In genomic region chr20:18005170-18005989, GRCh38 we compare ENCODE assay signal across 10 cellular contexts. TPM values are rescaled to one million over a fixed set of nuclear protein-coding genes. Genes with fewer than 3 reads are reported as not detected.
DNase-seq lines count a peak whose midpoint lies in the region; ATAC-seq and TF ChIP-seq lines count a peak whose summit lies in the region.
"Had no signal": no experiment of that assay in that cellular context is flagged by ENCODE, and none has a peak within 500 bp of the region (broad histone marks: within the 10 kb centered on the region; RNA-seq: fewer than 3 reads in every experiment).

No MANE protein-coding gene starts in this region.

- H4K5ac ChIP-seq in IMR-90 (ENCODE audit: low read depth, low read length): no peak overlapping the region

- H3K56ac ChIP-seq in IMR-90 (ENCODE audit: extremely low read depth, insufficient read depth, low read length): no peak overlapping the region

- H3K4me1 Mint-ChIP-seq in activated T-helper 17 cell treated with anti-CD3 and anti-CD28 coated beads, Interleukin-2, amount 50 U/mL, for 72 hours: no peaks in the 10 kb centered on the region

- H3K9me3 ChIP-seq in IMR-90 (ENCODE audit: control insufficient read depth, insufficient read depth, low read length) (no peaks in the 10 kb centered on the region), mucosa of descending colon (no peaks in the 10 kb centered on the region), left ventricle myocardium inferior (replicated peaks) (no peaks in the 10 kb centered on the region)

- no peak overlapping the region for H2BK5ac ChIP-seq in IMR-90 (ENCODE audit: low read depth, low read length, poor library complexity, severe bottlenecking)

- H3K27ac ChIP-seq in IMR-90 (ENCODE audit: insufficient read depth, low read length) (no peak overlapping the region), left ventricle myocardium inferior (replicated peaks) (no peak overlapping the region)

- in situ Hi-C loops in IMR-90 (cut with MboI; ENCODE audit: low sequenced_read_pairs): no loop called here

- 72% methylated on average over 11 of the region's 21 CpGs; no CpG with 5 or more reads in 1 of the 2 experiments for WGBS in IMR-90 (ENCODE audit: extremely low coverage in 2 of 2, insufficient read length in 1 of 2), 2 experiments

- H3K27me3 ChIP-seq in IMR-90 (ENCODE audit: control insufficient read depth, insufficient read depth, low read length): no peaks in the 10 kb centered on the region
- H3K27me3 ChIP-seq in left ventricle myocardium inferior (ENCODE audit: low read depth): no peaks in the 10 kb centered on the region

- no peaks in the 10 kb centered on the region for H4K20me1 ChIP-seq in IMR-90 (ENCODE audit: insufficient read depth, low read length)

- CTCF ChIA-PET in IMR-90 (lab: Yijun Ruan, JAX): no interaction called here

- no peaks in the 10 kb centered on the region for H3K36me3 Mint-ChIP-seq in activated T-helper 17 cell treated with anti-CD3 and anti-CD28 coated beads, Interleukin-2, amount 50 U/mL, for 72 hours (ENCODE audit: low read depth)
- H3K36me3 Mint-ChIP-seq: activated naive CD4-positive, alpha-beta T cell treated with anti-CD3 and anti-CD28 coated beads, Interleukin-2, amount 50 U/mL, for 72 hours had no signal

- no peak overlapping the region for H2BK15ac ChIP-seq in IMR-90 (ENCODE audit: low read depth, low read length)

- TF ChIP-seq RAD21 in IMR-90 (IDR thresholded peaks at IDR 0.05; ENCODE audit: low read length): no peak

- POLR2A ChIA-PET in IMR-90 (lab: Charles Lee; ENCODE audit: unreplicated experiment): no interaction called here

- peaks cover 15% of the 10 kb centered on the region; the same call in 1 of the 2 replicates for H3K4me1 ChIP-seq in IMR-90 (ENCODE audit: control insufficient read depth, insufficient read depth, low read length)
- H3K4me1 ChIP-seq in mucosa of descending colon (ENCODE audit: low read depth): no peaks in the 10 kb centered on the region
- peaks cover 6% of the 10 kb centered on the region for H3K4me1 ChIP-seq in left ventricle myocardium inferior

- no peak overlapping the region for H3K9ac ChIP-seq in IMR-90 (ENCODE audit: low read depth, low read length)

- no peak overlapping the region; the same call in 1 of the 2 replicates for H2BK20ac ChIP-seq in IMR-90 (ENCODE audit: low read depth, low read length)

- no peaks in the 10 kb centered on the region for H3K9me3 Mint-ChIP-seq in activated T-helper 17 cell treated with anti-CD3 and anti-CD28 coated beads, Interleukin-2, amount 50 U/mL, for 72 hours
- H3K9me3 Mint-ChIP-seq: activated naive CD4-positive, alpha-beta T cell treated with anti-CD3 and anti-CD28 coated beads, Interleukin-2, amount 50 U/mL, for 72 hours had no signal

- H3K4me3 ChIP-seq in IMR-90 (ENCODE audit: insufficient read depth, low read depth, low read length) (no peak overlapping the region), mucosa of descending colon (no peak overlapping the region), left ventricle myocardium inferior (no peak overlapping the region)

- no peaks in the 10 kb centered on the region for H3K36me3 ChIP-seq in IMR-90 (ENCODE audit: control insufficient read depth, insufficient read depth, low read length)
- H3K36me3 ChIP-seq in mucosa of descending colon (ENCODE audit: low read depth): no peaks in the 10 kb centered on the region
- no peaks in the 10 kb centered on the region for H3K36me3 ChIP-seq in left ventricle myocardium inferior

- H3K23ac ChIP-seq in IMR-90 (ENCODE audit: low read depth, low read length): no peak overlapping the region; the same call in 1 of the 2 replicates

- no peak overlapping the region for H3K14ac ChIP-seq in IMR-90 (replicated peaks; ENCODE audit: low read depth, low read length)

- DNase-seq in IMR-90 (no peak), mucosa of descending colon (no peak), left ventricle myocardium inferior (no peak)
- no peak for DNase-seq in stimulated activated CD8-positive, alpha-beta memory T cell treated with anti-CD3 and anti-CD28 coated beads, Interleukin-4, amount 100 ng/mL, for 48 hours
- DNase-seq in activated CD4-positive, alpha-beta T cell treated with anti-CD3 and anti-CD28 coated beads, Interleukin-2, amount 50 U/mL, for 48 hours: no peak
- DNase-seq: PC-3 had no signal

- no peak overlapping the region; the same call in 1 of the 2 replicates for H3K4me2 ChIP-seq in IMR-90 (ENCODE audit: low read depth, low read length)

- no peaks in the 10 kb centered on the region for H3K27me3 Mint-ChIP-seq in activated T-helper 17 cell treated with anti-CD3 and anti-CD28 coated beads, Interleukin-2, amount 50 U/mL, for 72 hours

- no peak overlapping the region for H3K4me3 Mint-ChIP-seq in activated T-helper 17 cell treated with anti-CD3 and anti-CD28 coated beads, Interleukin-2, amount 50 U/mL, for 72 hours

- intact Hi-C loops in IMR-90 (cut with micrococcal nuclease): loop anchor here (5.0 kb wide), 1 partner anchor 272 kb away; no protein-coding TSS in a partner anchor
- intact Hi-C loops in mucosa of descending colon (cut with DNase I, micrococcal nuclease): no loop called here
- intact Hi-C loops in left ventricle myocardium inferior (cut with micrococcal nuclease): no loop called here

- H3K4ac ChIP-seq in IMR-90 (ENCODE audit: low read depth, low read length): no peak overlapping the region

- H3K27ac Mint-ChIP-seq in activated T-helper 17 cell treated with anti-CD3 and anti-CD28 coated beads, Interleukin-2, amount 50 U/mL, for 72 hours: no peak overlapping the region
- H3K27ac Mint-ChIP-seq: activated naive CD4-positive, alpha-beta T cell treated with anti-CD3 and anti-CD28 coated beads, Interleukin-2, amount 50 U/mL, for 72 hours had no signal

- H2AK9ac ChIP-seq in IMR-90 (replicated peaks; ENCODE audit: low read depth, low read length, poor library complexity): no peak overlapping the region

- H2BK120ac ChIP-seq in IMR-90 (ENCODE audit: low read depth, low read length): no peak overlapping the region

- peak overlapping the region; percentile 23 for H2AFZ ChIP-seq in IMR-90 (replicated peaks; ENCODE audit: low read length, poor library complexity)

- H2AK5ac ChIP-seq in IMR-90 (ENCODE audit: low read depth, low read length): peak overlapping the region; percentile 52

- TF ChIP-seq POLR2A in IMR-90 (IDR thresholded peaks at IDR 0.05; ENCODE audit: low read depth, low read length): no peak

- H4K8ac ChIP-seq in IMR-90 (ENCODE audit: low read depth in 2 of 2, low read length in 2 of 2): no peak overlapping the region

- TF ChIP-seq CTCF in IMR-90 (conservative IDR thresholded peaks at IDR 0.05; ENCODE audit: low read depth, low read length) (no peak), mucosa of descending colon (IDR thresholded peaks at IDR 0.05) (no peak), left ventricle myocardium inferior (IDR thresholded peaks at IDR 0.05; ENCODE audit: borderline replicate concordance) (no peak)

- no peak overlapping the region for H3K18ac ChIP-seq in IMR-90 (ENCODE audit: low read depth, low read length)

- dilution Hi-C loops in IMR-90 (cut with HindIII; ENCODE audit: low sequenced_read_pairs, unreplicated experiment): no loop called here

- BruUV-seq in IMR-90 (replicated peaks; lab: Mats Ljungman, UMichigan): no TSS peak

- H3K9me1 ChIP-seq in IMR-90 (ENCODE audit: insufficient read depth, low read length): peaks cover 13% of the 10 kb centered on the region

- H3K79me1 ChIP-seq in IMR-90 (ENCODE audit: low read depth in 1 of 2, low read length in 2 of 2): no peaks in the 10 kb centered on the region

- no peak overlapping the region for H4K91ac ChIP-seq in IMR-90 (ENCODE audit: insufficient read depth, low read depth, low read length)

- ATAC-seq in GM18858 (IDR thresholded peaks at IDR 0.05; ENCODE audit: unreplicated experiment) (peak; percentile 93), GM21825 (IDR thresholded peaks at IDR 0.05; ENCODE audit: unreplicated experiment) (peak; percentile 95), IMR-90 (ENCODE audit: low read depth) (no peak), mucosa of descending colon (peak; percentile 64)
- ATAC-seq in activated T-helper 17 cell treated with anti-CD3 and anti-CD28 coated beads, Interleukin-2, amount 50 U/mL, for 72 hours (replicated peaks): no peak
- ATAC-seq: activated naive CD4-positive, alpha-beta T cell treated with anti-CD3 and anti-CD28 coated beads, Interleukin-2, amount 50 U/mL, for 72 hours; PC-3 had no signal

TF ChIP-seq in IMR-90, 13 proteins besides CTCF, POLR2A, EP300 and RAD21 (continues in another document):
- no peak for TF ChIP-seq MXI1 (IDR thresholded peaks at IDR 0.05; ENCODE audit: borderline replicate concordance, low read depth, low read length)
- no peak for TF ChIP-seq MAZ (IDR thresholded peaks at IDR 0.05; ENCODE audit: borderline replicate concordance, low read depth, low read length)
- TF ChIP-seq FOS (IDR thresholded peaks at IDR 0.05; ENCODE audit: low read depth, low read length): no peak
- no peak for TF ChIP-seq NFE2L2 (IDR thresholded peaks at IDR 0.05; ENCODE audit: low read depth, low read length)

RNA-seq across cellular contexts. Expression of gene MGME1, which starts 36.6 kb away (rescaled TPM):
- total RNA-seq in IMR-90 (2012; rRNA removed) (7.2 and 8.1 TPM in 2 replicates), mucosa of descending colon (10 to 100 TPM; 10.9 to 25.9 (median 22.3) TPM), left ventricle myocardium inferior (13.6 TPM)
- 7.1 and 9.3 TPM in 2 replicates for polyA plus RNA-seq in IMR-90 (2012; rRNA removed)
- 2.2 and 2.3 TPM in 2 replicates for polyA plus RNA-seq in IMR-90 (2012; cell fraction: cytosol; rRNA removed)
- 4.7 and 13.8 TPM in 2 replicates for polyA plus RNA-seq in IMR-90 (2012; cell fraction: nucleus; rRNA removed; ENCODE audit: low replicate concordance)
- 10 to 100 TPM; 24.2 to 33.2 TPM for total RNA-seq in activated T-helper 17 cell treated with anti-CD3 and anti-CD28 coated beads, Interleukin-2, amount 50 U/mL, for 72 hours

RNA-seq across cellular contexts. Expression of gene SNX5, which starts 36.8 kb away (rescaled TPM):
- 65.4 and 85.0 TPM in 2 replicates for total RNA-seq in IMR-90 (2012; rRNA removed)
- 76.7 and 92.8 TPM in 2 replicates for polyA plus RNA-seq in IMR-90 (2012; rRNA removed)
- polyA plus RNA-seq in IMR-90 (2012; cell fraction: cytosol; rRNA removed): 36.7 and 37.4 TPM in 2 replicates
- polyA plus RNA-seq in IMR-90 (2012; cell fraction: nucleus; rRNA removed; ENCODE audit: low replicate concordance): 163 and 192 TPM in 2 replicates
- total RNA-seq in mucosa of descending colon: 100 to 1,000 TPM in 2 of 3 donors, 10 to 100 TPM in 1; 70.3 to 117 (median 105) TPM
- 46.3 TPM for total RNA-seq in left ventricle myocardium inferior
- 100 to 1,000 TPM; 175 to 201 TPM for total RNA-seq in activated T-helper 17 cell treated with anti-CD3 and anti-CD28 coated beads, Interleukin-2, amount 50 U/mL, for 72 hours

RNA-seq across cellular contexts. Expression of gene OVOL2, which starts 52.3 kb away (rescaled TPM):
- total RNA-seq in IMR-90 (2012; rRNA removed): not detected in 2 replicates
- not detected in 2 replicates for polyA plus RNA-seq in IMR-90 (2012; rRNA removed)
- polyA plus RNA-seq in IMR-90 (2012; cell fraction: cytosol; rRNA removed): not detected in 2 replicates
- not detected in 2 replicates for polyA plus RNA-seq in IMR-90 (2012; cell fraction: nucleus; rRNA removed; ENCODE audit: low replicate concordance)
- 10 to 100 TPM; 11.5 to 36.3 (median 15.2) TPM for total RNA-seq in mucosa of descending colon
- total RNA-seq in left ventricle myocardium inferior: not detected
- total RNA-seq in activated T-helper 17 cell treated with anti-CD3 and anti-CD28 coated beads, Interleukin-2, amount 50 U/mL, for 72 hours: not detected
- total RNA-seq: activated naive CD4-positive, alpha-beta T cell treated with anti-CD3 and anti-CD28 coated beads, Interleukin-2, amount 50 U/mL, for 72 hours had no signal

Comparison
In these comparisons a context has a peak if more than half of its experiments do, and no peak if none do; other contexts are left out.
1. ATAC-seq: peak in GM18858 (single experiment), GM21825 (single experiment) and mucosa of descending colon (single experiment); none in IMR-90 (single experiment) and activated T-helper 17 cell treated with anti-CD3 and anti-CD28 coated beads, Interleukin-2, amount 50 U/mL, for 72 hours (single experiment).
2. RNA of gene OVOL2, which starts 52.3 kb away (total RNA-seq): 11.5 to 36.3 TPM in mucosa of descending colon; not detected in activated T-helper 17 cell treated with anti-CD3 and anti-CD28 coated beads, Interleukin-2, amount 50 U/mL, for 72 hours, not detected in IMR-90 and not detected in left ventricle myocardium inferior (single experiment); every median in the first group is over 10 times any median in the second.